8 cellular contexts compared by ENCODE assay signal in the genomic region with DNA sequence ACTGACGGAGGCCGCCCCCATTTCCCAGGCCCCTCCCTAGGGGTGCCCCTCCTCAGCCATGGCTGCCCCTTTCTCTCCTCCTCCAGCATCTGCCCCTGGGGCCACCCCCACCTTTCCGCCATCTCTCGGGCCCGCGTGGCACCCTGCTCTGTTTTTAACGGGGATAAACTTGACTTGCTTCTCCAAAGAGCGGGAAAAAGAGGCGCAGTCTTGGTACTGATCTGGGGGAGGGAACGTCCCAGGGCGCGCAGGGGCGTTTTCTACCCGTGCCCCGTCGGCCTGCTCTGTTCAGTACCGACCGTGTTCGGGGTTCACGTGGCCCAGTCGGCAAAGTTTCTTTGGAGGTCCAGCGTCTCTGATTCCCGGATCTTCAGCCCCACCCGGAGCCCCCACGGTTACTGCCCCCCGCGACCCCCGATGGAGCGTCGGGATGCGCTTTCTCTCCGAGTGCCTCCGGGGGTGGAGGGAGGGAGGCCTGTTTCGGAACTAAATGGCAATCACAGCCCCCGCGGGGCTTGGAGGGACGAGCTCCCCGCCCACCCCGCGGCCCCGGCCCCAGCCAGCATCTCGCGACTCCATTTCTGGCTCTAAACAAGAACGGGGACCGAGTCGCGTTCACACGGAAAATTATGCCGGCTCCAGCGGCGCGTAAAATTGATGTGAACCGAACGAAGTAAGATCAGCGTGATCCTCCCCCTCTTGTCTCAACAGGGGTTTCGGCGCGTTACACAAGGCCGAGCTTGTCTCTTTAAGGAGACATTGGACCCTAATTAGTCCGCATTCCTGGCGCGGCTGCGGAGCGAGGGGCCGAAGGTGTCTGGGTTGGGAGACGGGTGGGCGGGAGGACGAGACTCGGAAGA. TPM values are rescaled to one million over a fixed set of nuclear protein-coding genes. Genes with fewer than 3 reads are reported as not detected.
DNase-seq lines count a peak whose midpoint lies in the region; ATAC-seq and TF ChIP-seq lines count a peak whose summit lies in the region.

No MANE protein-coding gene starts in this region.

- H3K27me3 ChIP-seq in Caco-2 (replicated peaks; ENCODE audit: control insufficient read depth, insufficient read depth, low read length) (no peaks in the 10 kb centered on the region), HUES64 (ENCODE audit: insufficient read depth, low read length) (peaks cover 3% of the 10 kb centered on the region; the same call in 1 of the 2 replicates), stomach smooth muscle (ENCODE audit: control insufficient read depth in 1 of 2, insufficient read depth in 2 of 2, low read length in 2 of 2) (no peaks in the 10 kb centered on the region)

- ATAC-seq in effector memory CD8-positive, alpha-beta T cell (replicated peaks): no peak
- ATAC-seq in HG02759 (IDR thresholded peaks at IDR 0.05; ENCODE audit: unreplicated experiment): no peak

- H3K36me3 Mint-ChIP-seq in Caco-2 (ENCODE audit: insufficient read depth, unreplicated experiment): no peaks in the 10 kb centered on the region
- H3K36me3 Mint-ChIP-seq in effector memory CD8-positive, alpha-beta T cell (ENCODE audit: insufficient read depth): peaks cover 13% of the 10 kb centered on the region
- H3K36me3 Mint-ChIP-seq in mesothelial cell of epicardium: peaks cover 1% of the 10 kb centered on the region

- H3K4me3 Mint-ChIP-seq in Caco-2 (ENCODE audit: unreplicated experiment): peak overlapping the region; percentile 79
- H3K4me3 Mint-ChIP-seq in effector memory CD8-positive, alpha-beta T cell: no peak overlapping the region
- no peak overlapping the region for H3K4me3 Mint-ChIP-seq in mesothelial cell of epicardium

- H3K9me3 ChIP-seq in Caco-2: no peaks in the 10 kb centered on the region
- H3K9me3 ChIP-seq in HUES64 (ENCODE audit: insufficient read depth, low read depth, low read length): no peaks in the 10 kb centered on the region
- no peaks in the 10 kb centered on the region for H3K9me3 ChIP-seq in stomach smooth muscle (ENCODE audit: control insufficient read depth in 2 of 2, low read length in 2 of 2)

- peak overlapping the region; percentile 22 for H3K27ac Mint-ChIP-seq in Caco-2 (ENCODE audit: unreplicated experiment)
- H3K27ac Mint-ChIP-seq in effector memory CD8-positive, alpha-beta T cell: peak overlapping the region in 1 of 2 donors; percentile 80
- H3K27ac Mint-ChIP-seq in mesothelial cell of epicardium: peak overlapping the region; percentile 47

- DNase-seq in Caco-2: peak; percentile 19 to 29
- DNase-seq in activated CD4-positive, alpha-beta T cell treated with anti-CD3 and anti-CD28 coated beads, Interleukin-2, amount 50 U/mL, for 48 hours: peak; percentile 52 to 57
- peak; percentile 14 to 20 (median 18) for DNase-seq in effector memory CD8-positive, alpha-beta T cell
- DNase-seq in mesothelial cell of epicardium (ENCODE audit: low spot score in 2 of 2, unreplicated experiment in 2 of 2): peak; percentile 46 to 49
- DNase-seq in NCI-H146 treated with DMSO at 0.1 percent for 48 hours (lab: John Stamatoyannopoulos, UW; ENCODE audit: unreplicated experiment): no peak

- CTCF ChIA-PET in Caco-2 (lab: Charles Lee): no interaction called here

- H3K9ac ChIP-seq in HUES64 (ENCODE audit: low read depth, low read length) (peak overlapping the region; percentile 90), stomach smooth muscle (ENCODE audit: low read length in 2 of 2) (peak overlapping the region; percentile 68 to 72)

- H3K4me3 ChIP-seq in Caco-2 (ENCODE audit: low read depth, low read length) (peak overlapping the region; percentile 42), HUES64 (ENCODE audit: low read length) (peak overlapping the region; percentile 88), stomach smooth muscle (ENCODE audit: low read length in 2 of 2) (peak overlapping the region; percentile 76 to 88)

- BruUV-seq in Caco-2 (replicated peaks; lab: Mats Ljungman, UMichigan): no TSS peak

- intact Hi-C loops in Caco-2 (cut with micrococcal nuclease; ENCODE audit: unreplicated experiment): loop anchor here (2.0 to 10.0 kb wide), 3 partner anchors 82 to 194 kb away; no protein-coding TSS in a partner anchor

- POLR2A ChIA-PET in Caco-2 (lab: Charles Lee): interaction anchor here (0.6 kb wide), 1 partner anchor 402 kb away, joined by 7 read pairs; no protein-coding TSS in a partner anchor

- H3K36me3 ChIP-seq in Caco-2 (ENCODE audit: control insufficient read depth, insufficient read depth, low read length): no peaks in the 10 kb centered on the region
- peaks cover 14% of the 10 kb centered on the region; the same call in 1 of the 2 replicates for H3K36me3 ChIP-seq in HUES64 (ENCODE audit: insufficient read depth, low read length)
- H3K36me3 ChIP-seq in stomach smooth muscle (ENCODE audit: control insufficient read depth in 2 of 2, insufficient read depth in 2 of 2, low read length in 2 of 2): no peaks in the 10 kb centered on the region

- WGBS in HUES64: under 1% methylated on average over 69 of the region's 69 CpGs

- TF ChIP-seq CTCF in Caco-2 (IDR thresholded peaks at IDR 0.05; ENCODE audit: insufficient read depth in 1 of 2, low read depth in 1 of 2, low read length in 1 of 2, severe bottlenecking in 1 of 2, unreplicated experiment in 1 of 2): no peak
- TF ChIP-seq CTCF in mesothelial cell of epicardium (IDR thresholded peaks at IDR 0.05; ENCODE audit: unreplicated experiment): no peak

- peak overlapping the region; percentile 97 for H3K27ac ChIP-seq in HUES64 (ENCODE audit: low read depth, low read length)
- H3K27ac ChIP-seq in stomach smooth muscle (ENCODE audit: low read length): peak overlapping the region; percentile 53

- H3K9me3 Mint-ChIP-seq in Caco-2 (ENCODE audit: unreplicated experiment) (no peaks in the 10 kb centered on the region), mesothelial cell of epicardium (no peaks in the 10 kb centered on the region)
- H3K9me3 Mint-ChIP-seq in effector memory CD8-positive, alpha-beta T cell: no peaks in the 10 kb centered on the region

- H3K4me1 Mint-ChIP-seq in Caco-2 (ENCODE audit: low read depth, unreplicated experiment) (no peaks in the 10 kb centered on the region), mesothelial cell of epicardium (peaks cover 20% of the 10 kb centered on the region)
- H3K4me1 Mint-ChIP-seq in effector memory CD8-positive, alpha-beta T cell (ENCODE audit: low read depth in 2 of 2): peaks cover 15 to 20% of the 10 kb centered on the region in 2 donors

- H3K27me3 Mint-ChIP-seq in Caco-2 (ENCODE audit: insufficient read depth, unreplicated experiment): no peaks in the 10 kb centered on the region
- peaks cover 0 to 26% of the 10 kb centered on the region in 2 donors for H3K27me3 Mint-ChIP-seq in effector memory CD8-positive, alpha-beta T cell
- peaks cover 11% of the 10 kb centered on the region for H3K27me3 Mint-ChIP-seq in mesothelial cell of epicardium (ENCODE audit: low read depth)

- H3K4me1 ChIP-seq in Caco-2: no peaks in the 10 kb centered on the region
- peaks cover 15% of the 10 kb centered on the region for H3K4me1 ChIP-seq in HUES64 (ENCODE audit: insufficient read depth, low read length)
- H3K4me1 ChIP-seq in stomach smooth muscle (ENCODE audit: control insufficient read depth, insufficient read depth, low read length): peaks cover 8% of the 10 kb centered on the region

RNA-seq across cellular contexts. Expression of a gene that starts 1.1 kb away (rescaled TPM):
- total RNA-seq in Caco-2 (2022) (8.1 and 9.2 TPM in 2 replicates), mesothelial cell of epicardium (55.8 to 63.6 TPM (median 56.6 TPM) in 3 replicates)
- polyA plus RNA-seq in HUES64 (2013, experiment 1 of 2): 29.7 TPM
- polyA plus RNA-seq in HUES64 (2013, experiment 2 of 2): 51.9 TPM
